In the genomic region with DNA sequence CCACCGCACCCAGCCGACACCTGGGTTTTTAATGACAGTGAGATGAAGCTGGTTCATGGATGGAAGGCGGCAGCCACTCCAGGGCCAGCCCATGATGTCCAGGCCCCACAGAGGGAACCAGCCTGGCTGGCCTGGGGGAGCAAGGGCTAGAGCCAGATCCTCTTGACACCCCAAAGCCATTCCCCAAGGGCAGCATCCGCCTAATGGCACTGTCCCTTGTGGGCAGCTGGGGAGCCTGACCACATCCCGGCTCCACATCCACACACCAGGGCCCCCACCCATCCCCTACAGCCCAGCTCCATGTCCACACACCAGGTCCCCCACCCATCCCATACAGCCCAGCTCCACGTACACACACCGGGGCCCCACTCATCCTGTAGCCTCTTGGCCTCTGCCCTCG, we compare ENCODE assay signal across 23 cellular contexts. TPM values are rescaled to one million over a fixed set of nuclear protein-coding genes. Genes with fewer than 3 reads are reported as not detected.
DNase-seq lines count a peak whose midpoint lies in the region; ATAC-seq and TF ChIP-seq lines count a peak whose summit lies in the region.
"Had no signal": no experiment of that assay in that cellular context is flagged by ENCODE, and none has a peak within 500 bp of the region (broad histone marks: within the 10 kb centered on the region; RNA-seq: fewer than 3 reads in every experiment).

No MANE protein-coding gene starts in this region.

- no peak for ATAC-seq in Right ventricle myocardium inferior
- ATAC-seq in left cardiac atrium = no peak
- ATAC-seq in RWPE2 (ENCODE audit: low read depth) = no peak
- no peak for ATAC-seq in memory B cell (ENCODE audit: low read depth)
- ATAC-seq in stimulated activated naive B cell treated with anti-CD40 and anti-IgM and Interleukin-4, amounts not matched to agents 10 μg/mL and 1 μg/mL and 100 μg/mL, for 72 hours (replicated peaks) = no peak
- no peak for ATAC-seq in GM19328 (IDR thresholded peaks at IDR 0.05; ENCODE audit: unreplicated experiment)

- peaks cover 7% of the 10 kb centered on the region for H3K27me3 Mint-ChIP-seq in memory B cell
- peaks cover 28 to 40% of the 10 kb centered on the region in 2 donors for H3K27me3 Mint-ChIP-seq in stimulated activated naive B cell treated with anti-CD40 and anti-IgM and Interleukin-4, amounts not matched to agents 10 μg/mL and 1 μg/mL and 100 μg/mL, for 72 hours

- DNase-seq in Right ventricle myocardium inferior (ENCODE audit: missing footprints) = peak; percentile 44
- DNase-seq in left cardiac atrium = no peak
- peak; percentile 48 for DNase-seq in RWPE2 (ENCODE audit: low spot score)
- DNase-seq in memory B cell (ENCODE audit: low spot score in 2 of 2) = no peak
- DNase-seq in stimulated activated naive B cell treated with anti-CD40 and anti-IgM and Interleukin-4, amounts not matched to agents 10 μg/mL and 1 μg/mL and 100 μg/mL, for 72 hours = no peak
- no peak for DNase-seq in smooth muscle cell (lab: John Stamatoyannopoulos, UW; ENCODE audit: unreplicated experiment)
- no peak for DNase-seq in cerebellar nuclear complex (lab: John Stamatoyannopoulos, UW)
- DNase-seq: AML-193; CD4-positive, CD25-positive, alpha-beta regulatory T cell; COR-L47; DMS 273 treated with DMSO at 0.1 percent for 48 hours; GF-D8; KG1; NCI-H1105 treated with DMSO at 0.1 percent for 48 hours; NCI-H1694 treated with DMSO at 0.1 percent for 48 hours; NCI-H2107; NCI-H510A; NCI-H774; Peyer's patch; SHP77; SK-N-SH had no signal

- no peaks in the 10 kb centered on the region for H3F3A ChIP-seq in smooth muscle cell (ENCODE audit: low read depth)

- peak overlapping the region; percentile 24 for H3K4me3 Mint-ChIP-seq in memory B cell
- no peak overlapping the region for H3K4me3 Mint-ChIP-seq in stimulated activated naive B cell treated with anti-CD40 and anti-IgM and Interleukin-4, amounts not matched to agents 10 μg/mL and 1 μg/mL and 100 μg/mL, for 72 hours
- H3K4me3 Mint-ChIP-seq: CD4-positive, CD25-positive, alpha-beta regulatory T cell had no signal

- H3K27me3 ChIP-seq in RWPE2 (ENCODE audit: insufficient read depth, poor library complexity, severe bottlenecking) = peaks cover 10% of the 10 kb centered on the region
- H3K27me3 ChIP-seq in smooth muscle cell (ENCODE audit: low read depth) = no peaks in the 10 kb centered on the region
- H3K27me3 ChIP-seq: Peyer's patch had no signal

- H3K9me3 Mint-ChIP-seq in memory B cell = no peaks in the 10 kb centered on the region
- H3K9me3 Mint-ChIP-seq in stimulated activated naive B cell treated with anti-CD40 and anti-IgM and Interleukin-4, amounts not matched to agents 10 μg/mL and 1 μg/mL and 100 μg/mL, for 72 hours = no peaks in the 10 kb centered on the region
- H3K9me3 Mint-ChIP-seq: CD4-positive, CD25-positive, alpha-beta regulatory T cell had no signal

- H4K20me1 ChIP-seq in smooth muscle cell (ENCODE audit: low read depth) = no peaks in the 10 kb centered on the region

- no peak overlapping the region for H3K4me2 ChIP-seq in smooth muscle cell
- H3K4me2 ChIP-seq: SK-N-SH had no signal

- H3K36me3 Mint-ChIP-seq in memory B cell = no peaks in the 10 kb centered on the region
- no peaks in the 10 kb centered on the region for H3K36me3 Mint-ChIP-seq in stimulated activated naive B cell treated with anti-CD40 and anti-IgM and Interleukin-4, amounts not matched to agents 10 μg/mL and 1 μg/mL and 100 μg/mL, for 72 hours
- H3K36me3 Mint-ChIP-seq: CD4-positive, CD25-positive, alpha-beta regulatory T cell had no signal

- H3K9me3 ChIP-seq in RWPE2 (ENCODE audit: severe bottlenecking) (no peaks in the 10 kb centered on the region), smooth muscle cell (replicated peaks; ENCODE audit: low read depth) (no peaks in the 10 kb centered on the region)
- H3K9me3 ChIP-seq: Peyer's patch, SK-N-SH had no signal

- intact Hi-C loops in Right ventricle myocardium inferior (cut with DNase I) = no loop called here
- intact Hi-C loops in left cardiac atrium (cut with DNase I) = no loop called here

- peak overlapping the region; percentile 73 for H3K27ac Mint-ChIP-seq in memory B cell
- H3K27ac Mint-ChIP-seq in stimulated activated naive B cell treated with anti-CD40 and anti-IgM and Interleukin-4, amounts not matched to agents 10 μg/mL and 1 μg/mL and 100 μg/mL, for 72 hours = peak overlapping the region; percentile 65
- H3K27ac Mint-ChIP-seq: CD4-positive, CD25-positive, alpha-beta regulatory T cell had no signal

- H3K4me1 Mint-ChIP-seq in memory B cell = peaks cover 24% of the 10 kb centered on the region
- H3K4me1 Mint-ChIP-seq in stimulated activated naive B cell treated with anti-CD40 and anti-IgM and Interleukin-4, amounts not matched to agents 10 μg/mL and 1 μg/mL and 100 μg/mL, for 72 hours = peaks cover 15 to 22% of the 10 kb centered on the region in 2 donors

- H3K36me3 ChIP-seq in RWPE2 (ENCODE audit: low read depth) = no peaks in the 10 kb centered on the region
- no peaks in the 10 kb centered on the region for H3K36me3 ChIP-seq in smooth muscle cell (ENCODE audit: low read depth)
- H3K36me3 ChIP-seq: Peyer's patch had no signal

- H3K4me3 ChIP-seq in RWPE2 (ENCODE audit: severe bottlenecking) (no peak overlapping the region), smooth muscle cell (no peak overlapping the region)
- H3K4me3 ChIP-seq: Peyer's patch had no signal

- no peak overlapping the region for H3K9ac ChIP-seq in smooth muscle cell (ENCODE audit: low read depth)
- H3K9ac ChIP-seq: SK-N-SH had no signal

- H2AFZ ChIP-seq in smooth muscle cell (ENCODE audit: low read depth) = no peak overlapping the region

- H3K79me2 ChIP-seq in smooth muscle cell (ENCODE audit: low read depth) = no peaks in the 10 kb centered on the region

- H3K4me1 ChIP-seq in RWPE2 (ENCODE audit: insufficient read depth, poor library complexity, severe bottlenecking) (no peaks in the 10 kb centered on the region), smooth muscle cell (ENCODE audit: low read depth) (no peaks in the 10 kb centered on the region)

- TF ChIP-seq CTCF in RWPE2 (IDR thresholded peaks at IDR 0.05; ENCODE audit: poor library complexity, severe bottlenecking) (no peak), smooth muscle cell (IDR thresholded peaks at IDR 0.05; ENCODE audit: borderline replicate concordance, insufficient read depth, poor library complexity, severe bottlenecking) (no peak)

- whole genome bisulfite sequencing in smooth muscle cell (ENCODE audit: low lambda C conversion rate) = 90% methylated on average over 8 of the region's 8 CpGs

- H3K27ac ChIP-seq in RWPE2 (ENCODE audit: poor library complexity, severe bottlenecking) (no peak overlapping the region), smooth muscle cell (ENCODE audit: low read depth) (no peak overlapping the region)
- H3K27ac ChIP-seq: 22Rv1, Peyer's patch had no signal

RNA-seq across cellular contexts. Expression of a gene that starts 53.3 kb away (rescaled TPM):
- total RNA-seq in Right ventricle myocardium inferior (17.0 TPM), left cardiac atrium (10 to 100 TPM; 14.9 to 16.2 TPM), smooth muscle cell (13.6 and 15.1 TPM in 2 replicates)
- 13.6 and 15.5 TPM in 2 replicates for polyA plus RNA-seq in smooth muscle cell

Comparison
In these comparisons a context has a peak if more than half of its experiments do, and no peak if none do; other contexts are left out.
1. DNase-seq: peak in Right ventricle myocardium inferior (single experiment) and RWPE2 (single experiment); none in left cardiac atrium (single experiment), memory B cell (0 of 2), stimulated activated naive B cell treated with anti-CD40 and anti-IgM and Interleukin-4, amounts not matched to agents 10 μg/mL and 1 μg/mL and 100 μg/mL, for 72 hours (single experiment), smooth muscle cell (single experiment) and cerebellar nuclear complex (0 of 2).